8 cellular contexts compared by ENCODE assay signal in the genomic region with DNA sequence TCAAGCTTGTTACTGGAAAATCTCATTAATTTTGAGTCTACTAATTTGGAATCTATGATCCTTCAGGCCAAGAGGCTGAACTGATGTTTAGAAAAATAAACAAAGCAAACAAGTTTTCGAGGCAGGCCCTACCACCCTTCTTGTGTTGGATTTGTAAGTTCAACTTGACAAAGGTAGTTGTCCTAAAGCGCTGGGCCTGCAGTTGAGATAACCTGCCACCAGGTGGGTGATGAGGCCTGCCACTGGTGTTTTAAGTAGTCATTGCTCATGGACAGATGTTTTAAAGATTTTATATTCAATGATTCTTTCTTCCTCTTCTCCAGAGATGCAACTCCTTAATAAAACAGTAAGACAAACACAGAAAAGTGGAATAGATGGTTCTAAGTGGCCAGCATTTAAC. TPM values are rescaled to one million over a fixed set of nuclear protein-coding genes. Genes with fewer than 3 reads are reported as not detected.
DNase-seq lines count a peak whose midpoint lies in the region; ATAC-seq and TF ChIP-seq lines count a peak whose summit lies in the region.

No MANE protein-coding gene starts in this region.

- CTCF ChIA-PET in OCI-LY7 (lab: Charles Lee; ENCODE audit: unreplicated experiment) = no interaction called here

- ATAC-seq in left colon = peak; percentile 50
- no peak for ATAC-seq in HG02763 (IDR thresholded peaks at IDR 0.05; ENCODE audit: unreplicated experiment)
- ATAC-seq in HG03045 (IDR thresholded peaks at IDR 0.05; ENCODE audit: unreplicated experiment) = no peak
- ATAC-seq in HG03342 (IDR thresholded peaks at IDR 0.05; ENCODE audit: unreplicated experiment) = no peak

- H3K9me3 ChIP-seq in OCI-LY7 (ENCODE audit: low read length) = no peaks in the 10 kb centered on the region

- BruUV-seq in OCI-LY7 (replicated peaks; lab: Mats Ljungman, UMichigan) = no TSS peak

- no peak overlapping the region for H3K27ac ChIP-seq in OCI-LY7 (ENCODE audit: low read depth, low read length, poor library complexity, severe bottlenecking)

- peaks cover 18% of the 10 kb centered on the region for H3K4me1 ChIP-seq in OCI-LY7 (ENCODE audit: insufficient read depth, low read length, poor library complexity, severe bottlenecking)

- no peaks in the 10 kb centered on the region for H3K36me3 ChIP-seq in OCI-LY7 (ENCODE audit: insufficient read depth, low read length)

- intact Hi-C loops in OCI-LY7 (cut with micrococcal nuclease; ENCODE audit: unreplicated experiment) (loop anchor here (2.0 kb wide), 1 partner anchor 54 kb away; no protein-coding TSS in a partner anchor), left colon (cut with DNase I, micrococcal nuclease) (loop anchor here in 1 of 2 donors (10.0 kb wide), 1 partner anchor 58 kb away; no protein-coding TSS in a partner anchor)

- H2AFZ ChIP-seq in OCI-LY7 (ENCODE audit: low read length) = no peak overlapping the region

- peak; percentile 54 for DNase-seq in OCI-LY7 (ENCODE audit: low spot score)
- DNase-seq in activated naive CD4-positive, alpha-beta T cell treated with Interleukin-2 at 50 U/mL for 16 hours = peak; percentile 60
- DNase-seq in left colon = peak in 1 of 2 donors; percentile 77
- peak; percentile 72 for DNase-seq in stimulated activated CD8-positive, alpha-beta memory T cell treated with anti-CD3 and anti-CD28 coated beads, Interleukin-4, amount 100 ng/mL, for 48 hours

- no peak overlapping the region for H3K4me3 ChIP-seq in OCI-LY7 (ENCODE audit: low read depth, low read length, poor library complexity, severe bottlenecking)

- no peaks in the 10 kb centered on the region for H3K79me2 ChIP-seq in OCI-LY7 (ENCODE audit: insufficient read depth, low read depth, low read length)

- H4K20me1 ChIP-seq in OCI-LY7 (ENCODE audit: insufficient read depth, low read length) = no peaks in the 10 kb centered on the region

- POLR2A ChIA-PET in OCI-LY7 (lab: Charles Lee) = no interaction called here

- H3K4me2 ChIP-seq in OCI-LY7 (ENCODE audit: low read length) = no peak overlapping the region

- no peaks in the 10 kb centered on the region for H3K9me2 ChIP-seq in OCI-LY7 (ENCODE audit: insufficient read depth, low read length)

- TF ChIP-seq CTCF in GM12873 (IDR thresholded peaks at IDR 0.05; ENCODE audit: insufficient read depth, low read depth, low read length, missing control alignments) (peak; percentile 70), OCI-LY7 (conservative IDR thresholded peaks at IDR 0.05; ENCODE audit: low read length) (peak; percentile 79)

RNA-seq across cellular contexts. Expression of gene ACVRL1, which starts 19.4 kb away (rescaled TPM):
- not detected in 2 replicates for total RNA-seq in OCI-LY7 (2014; rRNA removed; shearing (Covaris generic))
- not detected in 2 replicates for total RNA-seq in OCI-LY7 (2022)
- 100 to 1,000 TPM; 188 to 214 TPM for total RNA-seq in left colon

RNA-seq across cellular contexts. Expression of gene ACVR1B, which starts 24.8 kb away (rescaled TPM):
- 3.0 and 4.1 TPM in 2 replicates for total RNA-seq in OCI-LY7 (2014; rRNA removed; shearing (Covaris generic))
- total RNA-seq in OCI-LY7 (2022) (6.1 and 6.8 TPM in 2 replicates), left colon (10 to 100 TPM; 67.6 to 84.7 TPM)

RNA-seq across cellular contexts. Expression of gene ANKRD33, which starts 38.8 kb away (rescaled TPM):
- not detected in 2 replicates for total RNA-seq in OCI-LY7 (2014; rRNA removed; shearing (Covaris generic))
- total RNA-seq in OCI-LY7 (2022) (not detected in 2 replicates), left colon (not detected)

Comparison
In these comparisons a context has a peak if more than half of its experiments do, and no peak if none do; other contexts are left out.
1. RNA of gene ACVRL1, which starts 19.4 kb away (total RNA-seq): 188 to 214 TPM in left colon; not detected in OCI-LY7; every median in the first group is over 100 times any median in the second.
2. RNA of gene ACVR1B, which starts 24.8 kb away (total RNA-seq): 67.6 to 84.7 TPM in left colon; 3.0 to 6.8 TPM in OCI-LY7; every median in the first group is over 4 times any median in the second.